Comparison of ENCODE assay signal across 8 cellular contexts in the genomic region with DNA sequence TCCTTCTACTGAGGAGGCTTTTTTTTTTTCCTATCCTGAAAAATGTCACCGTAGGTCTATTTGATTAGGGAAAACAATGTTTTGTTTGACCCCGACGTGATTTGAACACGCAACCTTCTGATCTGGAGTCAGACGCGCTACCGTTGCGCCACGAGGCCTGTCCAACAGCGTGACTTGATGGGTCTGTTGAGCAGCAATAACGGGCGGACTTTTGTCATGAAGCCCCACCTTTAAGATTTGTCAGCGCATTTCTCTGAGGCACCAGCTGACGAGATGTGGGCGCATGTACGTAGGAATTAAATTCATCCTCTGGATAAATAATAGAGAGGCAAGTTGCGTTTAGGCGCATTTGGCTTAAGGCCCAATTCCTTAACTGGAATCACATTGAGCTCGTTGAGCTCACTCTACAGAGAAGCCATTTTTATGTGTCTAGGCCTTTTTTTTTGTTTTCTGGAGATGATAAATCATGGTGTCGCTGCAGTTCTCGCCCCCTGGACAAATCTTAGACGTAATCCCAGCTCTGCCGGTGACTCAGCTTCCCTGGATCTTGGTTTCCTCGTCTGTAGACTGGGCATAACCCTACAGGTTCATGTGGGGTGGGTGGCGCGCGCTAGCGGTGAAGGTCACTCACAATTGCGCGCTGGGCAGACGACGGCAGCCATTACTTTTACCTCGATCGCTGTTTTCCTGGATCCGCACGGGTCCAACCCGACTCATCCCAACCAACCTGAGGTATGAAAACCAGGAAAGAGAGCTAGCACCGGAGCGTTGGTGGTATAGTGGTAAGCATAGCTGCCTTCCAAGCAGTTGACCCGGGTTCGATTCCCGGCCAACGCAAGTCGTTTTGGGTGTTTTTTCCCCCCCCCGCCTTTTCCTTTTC. TPM values are rescaled to one million over a fixed set of nuclear protein-coding genes. Genes with fewer than 3 reads are reported as not detected.
DNase-seq lines count a peak whose midpoint lies in the region; ATAC-seq and TF ChIP-seq lines count a peak whose summit lies in the region.

No MANE protein-coding gene starts in this region.

- H3K36me3 ChIP-seq in colonic mucosa: no peaks in the 10 kb centered on the region

- peaks cover 57% of the 10 kb centered on the region for H3K4me1 Mint-ChIP-seq in CD4-positive, alpha-beta T cell (ENCODE audit: low read depth)
- peaks cover 55% of the 10 kb centered on the region for H3K4me1 Mint-ChIP-seq in activated CD4-positive, alpha-beta T cell treated with anti-CD3 and anti-CD28 coated beads, Interleukin-2, amount 10 ng/mL, durations not matched to agents 7 days and 5 days

- POLR2A ChIA-PET in CD4-positive, alpha-beta T cell (lab: Charles Lee): interaction anchor here (0.8 to 19.8 kb wide), 23 partner anchors 12 to 534 kb away, joined by 3 to 630 read pairs (median 22); a partner anchor contains a TSS
- POLR2A ChIA-PET in activated CD4-positive, alpha-beta T cell treated with anti-CD3 and anti-CD28 coated beads, Interleukin-2, amount 10 ng/mL, durations not matched to agents 7 days and 5 days (lab: Charles Lee): interaction anchor here (0.6 to 1.7 kb wide), 6 partner anchors 11 to 74 kb away, joined by 3 to 11 read pairs (median 4); a partner anchor contains a TSS

- TF ChIP-seq CTCF in CD4-positive, alpha-beta T cell (IDR thresholded peaks at IDR 0.05): no peak
- TF ChIP-seq CTCF in colonic mucosa (IDR thresholded peaks at IDR 0.05): no peak

- peak; percentile 16 for ATAC-seq in CD4-positive, alpha-beta T cell (ENCODE audit: poor library complexity)
- ATAC-seq in HG03025 (IDR thresholded peaks at IDR 0.05; ENCODE audit: low FRiP score, unreplicated experiment) (peak; percentile 8), left colon (peak; percentile 59), GM21423 (IDR thresholded peaks at IDR 0.05; ENCODE audit: unreplicated experiment) (no peak)

- peaks cover 48% of the 10 kb centered on the region for H3K36me3 Mint-ChIP-seq in CD4-positive, alpha-beta T cell (ENCODE audit: low read depth)
- peaks cover 20% of the 10 kb centered on the region for H3K36me3 Mint-ChIP-seq in activated CD4-positive, alpha-beta T cell treated with anti-CD3 and anti-CD28 coated beads, Interleukin-2, amount 10 ng/mL, durations not matched to agents 7 days and 5 days (ENCODE audit: low read depth)

- peaks cover 2% of the 10 kb centered on the region for H3K9me3 Mint-ChIP-seq in CD4-positive, alpha-beta T cell
- no peaks in the 10 kb centered on the region for H3K9me3 Mint-ChIP-seq in activated CD4-positive, alpha-beta T cell treated with anti-CD3 and anti-CD28 coated beads, Interleukin-2, amount 10 ng/mL, durations not matched to agents 7 days and 5 days

- H3K27me3 ChIP-seq in CD4-positive, alpha-beta T cell (ENCODE audit: control insufficient read depth, insufficient read depth, low read length): no peaks in the 10 kb centered on the region
- no peaks in the 10 kb centered on the region for H3K27me3 ChIP-seq in colonic mucosa

- H3K4me1 ChIP-seq in colonic mucosa: peaks cover 10% of the 10 kb centered on the region

- H3K27ac ChIP-seq in CD4-positive, alpha-beta T cell (ENCODE audit: low read depth, low read length): peak overlapping the region; percentile 89
- H3K27ac ChIP-seq in colonic mucosa: peak overlapping the region; percentile 91

- intact Hi-C loops in CD4-positive, alpha-beta T cell (cut with DNase I, micrococcal nuclease): loop anchor here (1.0 to 5.0 kb wide), 6 partner anchors 30 to 161 kb away; a partner anchor contains a TSS
- intact Hi-C loops in colonic mucosa (cut with DNase I): no loop called here
- intact Hi-C loops in left colon (cut with DNase I, micrococcal nuclease): loop anchor here in 1 of 2 donors (1.0 kb wide), 1 partner anchor 35 kb away; no protein-coding TSS in a partner anchor

- H3K4me3 ChIP-seq in colonic mucosa: peak overlapping the region; percentile 51

- peaks cover 30% of the 10 kb centered on the region for H3K27me3 Mint-ChIP-seq in CD4-positive, alpha-beta T cell
- H3K27me3 Mint-ChIP-seq in activated CD4-positive, alpha-beta T cell treated with anti-CD3 and anti-CD28 coated beads, Interleukin-2, amount 10 ng/mL, durations not matched to agents 7 days and 5 days: no peaks in the 10 kb centered on the region

- H3K9ac ChIP-seq in colonic mucosa (ENCODE audit: low read depth in 2 of 2, low read length in 2 of 2): peak overlapping the region; percentile 78 to 99

- H3K27ac Mint-ChIP-seq in CD4-positive, alpha-beta T cell: peak overlapping the region; percentile 99
- H3K27ac Mint-ChIP-seq in activated CD4-positive, alpha-beta T cell treated with anti-CD3 and anti-CD28 coated beads, Interleukin-2, amount 10 ng/mL, durations not matched to agents 7 days and 5 days: peak overlapping the region; percentile 99

- DNase-seq in CD4-positive, alpha-beta T cell: peak; percentile 71 to 91 (median 82)
- peak; percentile 86 for DNase-seq in NCI-H69 (lab: John Stamatoyannopoulos, UW)
- peak; percentile 79 for DNase-seq in activated CD4-positive, alpha-beta T cell treated with anti-CD3 and anti-CD28 coated beads, Interleukin-2, amount 10 ng/mL, durations not matched to agents 7 days and 5 days
- DNase-seq in colonic mucosa: peak; percentile 97
- DNase-seq in left colon: peak; percentile 86 to 90
- peak; percentile 84 to 87 for DNase-seq in stimulated activated CD4-positive, alpha-beta T cell treated with anti-CD3 and anti-CD28 coated beads, Interleukin-15, amount 100 ng/mL, for 48 hours (ENCODE audit: low read depth in 2 of 2)

- no peaks in the 10 kb centered on the region for H3K9me3 ChIP-seq in CD4-positive, alpha-beta T cell (ENCODE audit: control insufficient read depth, low read length)
- no peaks in the 10 kb centered on the region for H3K9me3 ChIP-seq in colonic mucosa

- CTCF ChIA-PET in CD4-positive, alpha-beta T cell (lab: Charles Lee): interaction anchor here (0.6 to 4.0 kb wide), 13 partner anchors 9 to 156 kb away, joined by 3 to 30 read pairs (median 5); a partner anchor contains a TSS
- CTCF ChIA-PET in activated CD4-positive, alpha-beta T cell treated with anti-CD3 and anti-CD28 coated beads, Interleukin-2, amount 10 ng/mL, durations not matched to agents 7 days and 5 days (lab: Charles Lee): interaction anchor here (0.8 to 2.7 kb wide), 21 partner anchors 9 to 163 kb away, joined by 3 to 16 read pairs (median 5); a partner anchor contains a TSS

- H3K4me3 Mint-ChIP-seq in CD4-positive, alpha-beta T cell: peak overlapping the region; percentile 98
- H3K4me3 Mint-ChIP-seq in activated CD4-positive, alpha-beta T cell treated with anti-CD3 and anti-CD28 coated beads, Interleukin-2, amount 10 ng/mL, durations not matched to agents 7 days and 5 days: peak overlapping the region; percentile 95

RNA-seq across cellular contexts. Expression of a gene that starts 10.6 kb away (rescaled TPM):
- 1 to 10 TPM in 1 of 2 experiments, under 1 TPM in 1; 0.56 to 1.4 TPM for total RNA-seq in CD4-positive, alpha-beta T cell
- total RNA-seq in activated CD4-positive, alpha-beta T cell treated with anti-CD3 and anti-CD28 coated beads, Interleukin-2, amount 10 ng/mL, durations not matched to agents 7 days and 5 days: 100 to 1,000 TPM; 188 to 224 TPM
- total RNA-seq in colonic mucosa (10 to 100 TPM; 18.6 to 86.4 TPM), left colon (10 to 100 TPM in 1 of 2 donors, 1 to 10 TPM in 1; 6.4 to 22.4 TPM)

RNA-seq across cellular contexts. Expression of a gene that starts 26.8 kb away (rescaled TPM):
- total RNA-seq in CD4-positive, alpha-beta T cell: 100 to 1,000 TPM; 259 to 269 TPM
- total RNA-seq in activated CD4-positive, alpha-beta T cell treated with anti-CD3 and anti-CD28 coated beads, Interleukin-2, amount 10 ng/mL, durations not matched to agents 7 days and 5 days: 100 to 1,000 TPM; 125 to 126 TPM
- total RNA-seq in colonic mucosa (10 to 100 TPM; 30.5 to 42.3 TPM), left colon (10 to 100 TPM; 38.7 to 38.8 TPM)

RNA-seq across cellular contexts. Expression of a gene that starts 28.1 kb away (rescaled TPM):
- 10 to 100 TPM; 22.3 to 23.0 TPM for total RNA-seq in CD4-positive, alpha-beta T cell
- total RNA-seq in activated CD4-positive, alpha-beta T cell treated with anti-CD3 and anti-CD28 coated beads, Interleukin-2, amount 10 ng/mL, durations not matched to agents 7 days and 5 days: 10 to 100 TPM; 54.0 to 60.4 TPM
- total RNA-seq in colonic mucosa: 10 to 100 TPM; 13.6 to 61.7 TPM
- 10 to 100 TPM; 17.0 to 23.9 TPM for total RNA-seq in left colon

RNA-seq across cellular contexts. Expression of a gene that starts 31.0 kb away (rescaled TPM):
- 1 to 10 TPM; 6.1 to 6.4 TPM for total RNA-seq in CD4-positive, alpha-beta T cell
- total RNA-seq in activated CD4-positive, alpha-beta T cell treated with anti-CD3 and anti-CD28 coated beads, Interleukin-2, amount 10 ng/mL, durations not matched to agents 7 days and 5 days: 10 to 100 TPM; 12.2 to 12.9 TPM
- total RNA-seq in colonic mucosa (10 to 100 TPM; 11.7 to 12.4 TPM), left colon (10 to 100 TPM; 12.2 to 13.3 TPM)

RNA-seq across cellular contexts. Expression of a gene that starts 44.8 kb away (rescaled TPM):
- total RNA-seq in CD4-positive, alpha-beta T cell: 10 to 100 TPM; 12.2 to 12.9 TPM
- total RNA-seq in activated CD4-positive, alpha-beta T cell treated with anti-CD3 and anti-CD28 coated beads, Interleukin-2, amount 10 ng/mL, durations not matched to agents 7 days and 5 days: 10 to 100 TPM; 34.8 to 37.2 TPM
- total RNA-seq in colonic mucosa (10 to 100 TPM; 13.2 to 17.0 TPM), left colon (10 to 100 TPM; 11.3 to 12.6 TPM)
